ENCODE assay signal across 21 cellular contexts in the genomic region with DNA sequence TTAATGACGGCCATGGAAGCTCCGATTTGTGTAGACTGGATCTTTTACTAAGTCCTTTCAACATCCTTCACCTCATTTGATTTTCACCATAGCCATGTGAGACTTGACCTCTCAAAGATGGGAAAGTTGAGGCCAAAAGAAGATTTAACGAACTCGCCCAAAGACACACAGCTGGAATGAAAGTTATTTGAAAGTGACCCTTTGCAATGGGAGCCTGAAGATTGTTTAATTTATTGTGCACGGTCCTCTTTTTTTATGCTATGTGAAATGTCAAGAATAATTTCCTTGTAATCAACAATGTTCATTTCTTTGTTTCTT.
"Had no signal": no experiment of that assay in that cellular context is flagged by ENCODE, and none has a peak within 500 bp of the region (broad histone marks: within the 10 kb centered on the region; RNA-seq: fewer than 3 reads in every experiment).

No MANE protein-coding gene starts in this region.

- H3K4me1 ChIP-seq: colonic mucosa, pancreas, prostate gland, vagina had no signal

- ATAC-seq: activated CD4-positive, alpha-beta T cell treated with anti-CD3 and anti-CD28 coated beads for 36 hours had no signal

- H3K27ac Mint-ChIP-seq: activated CD4-positive, alpha-beta T cell treated with anti-CD3 and anti-CD28 coated beads for 36 hours; activated naive CD8-positive, alpha-beta T cell; mesothelial cell of epicardium; naive B cell; nephron progenitor cell; stimulated activated effector memory CD8-positive, alpha-beta T cell treated with anti-CD3 and anti-CD28 coated beads, Interleukin-12 subunit alpha, Interleukin-12 subunit beta, amount 100 ng/mL, for 72 hours; stimulated activated naive CD8-positive, alpha-beta T cell treated with anti-CD3 and anti-CD28 coated beads, Interleukin-15, Interleukin-2, amounts not matched to agents 100 ng/mL and 50 ng/mL, for 24 hours; T-helper 2 cell treated with Interferon-gamma antibody and Interleukin-4, amounts not matched to agents 5 μg/mL and 100 μg/mL, for 36 hours had no signal

- H3K4me1 Mint-ChIP-seq: activated CD4-positive, alpha-beta T cell treated with anti-CD3 and anti-CD28 coated beads for 36 hours; mesothelial cell of epicardium; naive B cell; nephron progenitor cell; stimulated activated effector memory CD8-positive, alpha-beta T cell treated with anti-CD3 and anti-CD28 coated beads, Interleukin-12 subunit alpha, Interleukin-12 subunit beta, amount 100 ng/mL, for 72 hours had no signal

- H3K27me3 Mint-ChIP-seq: activated CD4-positive, alpha-beta T cell treated with anti-CD3 and anti-CD28 coated beads for 36 hours; stimulated activated naive CD8-positive, alpha-beta T cell treated with anti-CD3 and anti-CD28 coated beads, Interleukin-15, Interleukin-2, amounts not matched to agents 100 ng/mL and 50 ng/mL, for 24 hours had no signal

- H3K4me3 Mint-ChIP-seq: activated CD4-positive, alpha-beta T cell treated with anti-CD3 and anti-CD28 coated beads for 36 hours; activated naive CD8-positive, alpha-beta T cell; mesothelial cell of epicardium; naive B cell; nephron progenitor cell; stimulated activated effector memory CD8-positive, alpha-beta T cell treated with anti-CD3 and anti-CD28 coated beads, Interleukin-12 subunit alpha, Interleukin-12 subunit beta, amount 100 ng/mL, for 72 hours; stimulated activated naive CD8-positive, alpha-beta T cell treated with anti-CD3 and anti-CD28 coated beads, Interleukin-15, Interleukin-2, amounts not matched to agents 100 ng/mL and 50 ng/mL, for 24 hours; T-helper 2 cell treated with Interferon-gamma antibody and Interleukin-4, amounts not matched to agents 5 μg/mL and 100 μg/mL, for 36 hours had no signal

- DNase-seq: activated CD4-positive, CD25-positive, alpha-beta regulatory T cell; naive B cell had no signal

- H3K27me3 ChIP-seq: colonic mucosa, dorsolateral prefrontal cortex, left lung, pancreas, sigmoid colon, upper lobe of left lung, vagina had no signal

- H3K36me3 ChIP-seq: colonic mucosa, left lung, pancreas, prostate gland, sigmoid colon, thoracic aorta, upper lobe of left lung, vagina had no signal

- H3K9me3 ChIP-seq: colonic mucosa, left lung, pancreas, prostate gland, thoracic aorta, vagina had no signal

- H3K36me3 Mint-ChIP-seq: naive B cell; stimulated activated effector memory CD8-positive, alpha-beta T cell treated with anti-CD3 and anti-CD28 coated beads, Interleukin-12 subunit alpha, Interleukin-12 subunit beta, amount 100 ng/mL, for 72 hours had no signal

- H3K9me3 Mint-ChIP-seq: naive B cell; stimulated activated effector memory CD8-positive, alpha-beta T cell treated with anti-CD3 and anti-CD28 coated beads, Interleukin-12 subunit alpha, Interleukin-12 subunit beta, amount 100 ng/mL, for 72 hours; stimulated activated naive CD8-positive, alpha-beta T cell treated with anti-CD3 and anti-CD28 coated beads, Interleukin-15, Interleukin-2, amounts not matched to agents 100 ng/mL and 50 ng/mL, for 24 hours; T-helper 2 cell treated with Interferon-gamma antibody and Interleukin-4, amounts not matched to agents 5 μg/mL and 100 μg/mL, for 36 hours had no signal

- FAIRE-seq: frontal cortex, islet of Langerhans, pancreas, small intestine had no signal

- H3K4me3 ChIP-seq: colonic mucosa, dorsolateral prefrontal cortex, left lung, pancreas, prostate gland, sigmoid colon, thoracic aorta, upper lobe of left lung, vagina had no signal

- H3K27ac ChIP-seq: colonic mucosa, dorsolateral prefrontal cortex, left lung, pancreas, prostate gland, sigmoid colon, thoracic aorta, upper lobe of left lung, vagina had no signal
